Comparison of ENCODE assay signal across 21 cellular contexts in the genomic region with DNA sequence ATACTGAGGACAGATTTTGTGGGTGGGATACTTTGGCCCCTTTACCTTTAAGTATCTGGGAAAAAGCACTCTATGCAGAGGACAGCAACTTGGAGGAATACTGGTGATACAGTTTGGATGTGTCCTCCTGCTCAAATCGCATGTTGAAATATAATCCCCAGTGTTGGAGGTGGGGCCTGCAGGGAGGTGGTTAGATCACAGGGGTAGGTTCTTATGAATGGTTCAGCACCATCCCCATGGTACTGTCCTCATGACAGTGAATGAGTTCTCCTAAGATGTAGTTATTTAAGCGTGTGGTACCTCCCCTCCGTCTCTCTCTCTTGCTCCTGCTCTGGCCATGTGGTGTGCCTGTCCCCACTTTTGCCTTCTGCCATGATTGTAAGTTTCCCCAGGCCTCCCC. TPM values are rescaled to one million over a fixed set of nuclear protein-coding genes. Genes with fewer than 3 reads are reported as not detected.
A peak's percentile ranks its signal among the peaks of the same experiment; 100 is the strongest.
DNase-seq lines count a peak whose midpoint lies in the region; ATAC-seq and TF ChIP-seq lines count a peak whose summit lies in the region.
"Had no signal": no experiment of that assay in that cellular context is flagged by ENCODE, and none has a peak within 500 bp of the region (broad histone marks: within the 10 kb centered on the region; RNA-seq: fewer than 3 reads in every experiment).

No MANE protein-coding gene starts in this region.

- no peaks in the 10 kb centered on the region for H3K27me3 ChIP-seq in right atrium auricular region

- H3K4me1 ChIP-seq in right atrium auricular region: peaks cover 0 to 18% of the 10 kb centered on the region in 2 donors

- no peak for TF ChIP-seq CTCF in right atrium auricular region (IDR thresholded peaks at IDR 0.05)

- in situ Hi-C loops in SK-MEL-5 (cut with HindIII; ENCODE audit: low pct_unique_long_range_greater_than_20kb, low sequenced_read_pairs): no loop called here

- H3K4me3 ChIP-seq in right atrium auricular region: no peak overlapping the region

- intact Hi-C loops in left ventricle myocardium superior (cut with micrococcal nuclease): no loop called here
- intact Hi-C loops in cardiac septum (cut with DNase I): no loop called here

- H3K9me3 ChIP-seq in right atrium auricular region: no peaks in the 10 kb centered on the region
- H3K9me3 ChIP-seq: SK-N-SH had no signal

- no peak for DNase-seq in left ventricle myocardium superior
- no peak for DNase-seq in cardiac septum (ENCODE audit: low spot score)
- DNase-seq in SK-MEL-5 (ENCODE audit: low read depth, low spot score): peak; percentile 57
- DNase-seq in right atrium auricular region (ENCODE audit: low spot score): no peak
- DNase-seq in C1 segment of cervical spinal cord (lab: John Stamatoyannopoulos, UW): no peak
- DNase-seq in SW480 (ENCODE audit: low spot score): no peak
- DNase-seq in NCI-H1048 (lab: John Stamatoyannopoulos, UW): no peak
- DNase-seq: AML-193, Calu3, DMS79 treated with DMSO at 0.1 percent for 48 hours, KBM-7, MV-4-11, NCI-H1105 treated with DMSO at 0.1 percent for 48 hours, NCI-H2029, NCI-H446 treated with DMSO at 0.1 percent for 48 hours, NCI-H526, SIG-M5, SK-N-SH had no signal

- peak; percentile 39 for ATAC-seq in left ventricle myocardium superior
- ATAC-seq: Panc1 had no signal

- H3K36me3 ChIP-seq in right atrium auricular region: no peaks in the 10 kb centered on the region

- H3K27ac ChIP-seq in right atrium auricular region: peak overlapping the region; percentile 44 to 74
- H3K27ac ChIP-seq: C4-2B, RWPE1 had no signal

RNA-seq across cellular contexts. Expression of a gene that starts 24.6 kb away (rescaled TPM):
- total RNA-seq in left ventricle myocardium superior (38.9 TPM), cardiac septum (38.5 TPM), right atrium auricular region (10 to 100 TPM; 27.7 to 32.5 TPM)
- total RNA-seq in SK-MEL-5 (2014; rRNA removed; shearing (Covaris generic)): 95.7 and 97.1 TPM in 2 replicates
- 83.5 and 93.1 TPM in 2 replicates for polyA plus RNA-seq in SK-MEL-5 (2015; cell fraction: cytosol; rRNA removed)
- polyA plus RNA-seq in SK-MEL-5 (2015; cell fraction: nucleus; rRNA removed): 68.9 and 80.5 TPM in 2 replicates
